2 cellular contexts compared by ENCODE assay signal in genomic region chrX:49187028-49187394, GRCh38.
TF ChIP-seq lines count a peak whose summit lies in the region.

No MANE protein-coding gene starts in this region.

TF ChIP-seq in liver, 16 proteins besides CTCF, POLR2A, EP300 and RAD21:
- TF ChIP-seq ATF3 (IDR thresholded peaks at IDR 0.05) (no peak), TAF1 (conservative IDR thresholded peaks at IDR 0.05) (no peak), HNF4A (conservative IDR thresholded peaks at IDR 0.05) (no peak), YY1 (IDR thresholded peaks at IDR 0.05) (no peak), FOXA1 (IDR thresholded peaks at IDR 0.05) (no peak), SP1 (IDR thresholded peaks at IDR 0.05) (no peak), FOXA2 (IDR thresholded peaks at IDR 0.05) (no peak), MAX (IDR thresholded peaks at IDR 0.05) (no peak), HNF4G (IDR thresholded peaks at IDR 0.05) (no peak), RXRA (IDR thresholded peaks at IDR 0.05) (no peak), GABPA (IDR thresholded peaks at IDR 0.05 in 1 of 2, conservative IDR thresholded peaks at IDR 0.05 in 1 of 2) (no peak), ZBTB33 (IDR thresholded peaks at IDR 0.05) (no peak)

TF ChIP-seq in K562, 482 proteins besides CTCF, POLR2A, EP300 and RAD21:
- TF ChIP-seq HDAC8 (tag; IDR thresholded peaks at IDR 0.05) (no peak), TRIM28 (IDR thresholded peaks at IDR 0.05) (no peak), CHCHD3 (CRISPR knock-in tag; IDR thresholded peaks at IDR 0.05) (no peak), EGR1 (conservative IDR thresholded peaks at IDR 0.05) (no peak), ZBTB5 (IDR thresholded peaks at IDR 0.05) (no peak), ZBTB7A (IDR thresholded peaks at IDR 0.05; ENCODE audit: borderline replicate concordance, control insufficient read depth, low read depth, low read length) (no peak), ARNT (IDR thresholded peaks at IDR 0.05) (no peak)
